ENCODE assay signal across 3 cellular contexts in genomic region chr17:61216066-61216465, GRCh38.
"Had no signal": no experiment of that assay in that cellular context is flagged by ENCODE, and none has a peak within 500 bp of the region (broad histone marks: within the 10 kb centered on the region; RNA-seq: fewer than 3 reads in every experiment).

No MANE protein-coding gene starts in this region.

- ATAC-seq: GM12878 had no signal

- DNase-seq: GDM1, GF-D8 had no signal

- H3K4me3 ChIP-seq: GM12878 had no signal
